8 cellular contexts compared by ENCODE assay signal in the genomic region with DNA sequence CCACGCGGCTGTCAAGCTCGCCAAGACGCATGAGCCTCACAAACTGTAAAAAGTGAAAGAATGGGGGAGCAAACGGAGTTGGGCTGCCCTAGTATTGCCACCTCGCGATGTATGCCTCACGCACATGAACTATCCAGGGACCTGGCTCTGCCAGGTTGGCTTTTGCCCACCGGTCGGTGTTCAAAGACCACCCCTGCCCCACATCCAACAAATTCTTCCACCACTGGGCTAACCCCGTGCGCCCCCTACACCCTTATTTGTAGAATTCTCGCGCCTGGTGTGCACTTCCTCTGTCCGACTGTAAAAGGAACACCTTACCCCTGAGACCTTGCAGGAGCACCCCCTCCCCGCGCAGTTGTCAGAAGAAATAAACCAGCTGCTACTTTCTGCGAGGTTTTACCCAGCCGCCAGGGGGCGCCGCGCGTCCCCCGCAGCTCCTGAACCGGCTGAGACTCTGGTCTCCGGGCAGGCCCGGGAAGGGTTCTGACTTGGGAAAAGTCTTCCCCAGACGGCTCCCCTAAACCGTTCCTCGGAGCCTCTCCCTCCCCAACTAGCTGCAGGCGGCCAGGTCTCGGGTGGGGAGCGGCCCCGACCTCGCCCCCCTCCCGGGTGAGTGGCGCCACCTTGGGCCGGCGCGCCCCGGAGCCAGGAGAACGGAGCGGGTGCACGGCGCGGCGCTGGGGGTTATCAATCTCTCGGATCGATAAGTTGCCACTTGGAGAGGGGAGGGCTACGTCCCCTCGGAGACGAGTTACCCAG. TPM values are rescaled to one million over a fixed set of nuclear protein-coding genes. Genes with fewer than 3 reads are reported as not detected.
DNase-seq lines count a peak whose midpoint lies in the region; FAIRE-seq and TF ChIP-seq lines count a peak whose summit lies in the region.

No MANE protein-coding gene starts in this region.

- DNase-seq in CD1c-positive myeloid dendritic cell (ENCODE audit: extremely low spot score) (peak; percentile 56), HT1080 (ENCODE audit: low read depth) (peak; percentile 12), RWPE1 (ENCODE audit: low spot score) (peak; percentile 54), ascending aorta (ENCODE audit: low spot score in 2 of 2) (peak in 1 of 2 donors; percentile 75), iPS DF 6.9 (ENCODE audit: low read depth, low spot score) (no peak), skeletal muscle cell (ENCODE audit: low read depth) (no peak), RCC 7860 (ENCODE audit: low spot score) (no peak), cerebellar nuclear complex (lab: John Stamatoyannopoulos, UW) (no peak)

- H3K4me3 ChIP-seq in ascending aorta (peak overlapping the region; percentile 74 to 81), iPS DF 6.9 (ENCODE audit: low read length) (peak overlapping the region; percentile 76; the same call in 1 of the 2 replicates), skeletal muscle cell (ENCODE audit: low read depth, low read length) (peak overlapping the region; percentile 55)

- H3K27ac ChIP-seq in RWPE1 (peak overlapping the region; percentile 46; the same call in 1 of the 2 replicates), ascending aorta (peak overlapping the region; percentile 82 to 86), iPS DF 6.9 (ENCODE audit: low read length) (no peak overlapping the region)

- H3K27me3 ChIP-seq in ascending aorta, result no peaks in the 10 kb centered on the region
- no peaks in the 10 kb centered on the region; the same call in 1 of the 2 replicates for H3K27me3 ChIP-seq in iPS DF 6.9 (ENCODE audit: control insufficient read depth, insufficient read depth, low read length)

- H3K36me3 ChIP-seq in ascending aorta, result no peaks in the 10 kb centered on the region
- no peaks in the 10 kb centered on the region for H3K36me3 ChIP-seq in iPS DF 6.9 (ENCODE audit: control insufficient read depth, insufficient read depth, low read length)

- no CpG with 5 or more reads among the region's 52 CpGs for WGBS in iPS DF 6.9 (ENCODE audit: insufficient coverage, insufficient read length)

- CTCF ChIA-PET in RWPE1 (lab: Yijun Ruan, JAX), result interaction anchor here (0.5 to 2.4 kb wide), 27 partner anchors 14 to 1469 kb away, joined by 3 to 12 read pairs (median 3); a partner anchor contains a TSS

- TF ChIP-seq CTCF in RWPE1 (conservative IDR thresholded peaks at IDR 0.05; ENCODE audit: low read depth), result peak; percentile 62
- TF ChIP-seq CTCF in ascending aorta (IDR thresholded peaks at IDR 0.05), result peak; percentile 78 to 93 (median 89)

- H3K9me3 ChIP-seq in ascending aorta (no peaks in the 10 kb centered on the region), iPS DF 6.9 (ENCODE audit: control insufficient read depth, insufficient read depth, low read length) (no peaks in the 10 kb centered on the region)

- peaks cover 0 to 14% of the 10 kb centered on the region in 2 donors for H3K4me1 ChIP-seq in ascending aorta
- no peaks in the 10 kb centered on the region for H3K4me1 ChIP-seq in iPS DF 6.9 (ENCODE audit: control insufficient read depth, insufficient read depth, low read length)

- no peak for FAIRE-seq in RCC 7860 (lab: Jason Lieb, UNC)

- intact Hi-C loops in ascending aorta (cut with DNase I), result loop anchor here (1.0 to 10.0 kb wide), 7 partner anchors 29 to 1243 kb away; a partner anchor contains a TSS

- POLR2A ChIA-PET in RWPE1 (lab: Yijun Ruan, JAX; ENCODE audit: low non-redundant PET), result no interaction called here

RNA-seq across cellular contexts. Expression of a gene that starts 1.7 kb away (rescaled TPM):
- total RNA-seq in HT1080 (2014; rRNA removed; shearing (Covaris generic)), result not detected in 2 replicates
- 0.03 and 0.05 TPM in 2 replicates for polyA plus RNA-seq in HT1080 (2015; cell fraction: cytosol; rRNA removed)
- 0.02 and 0.07 TPM in 2 replicates for polyA plus RNA-seq in HT1080 (2015; cell fraction: nucleus; rRNA removed)
- 42.9 TPM for total RNA-seq in ascending aorta

Comparison
In these comparisons a context has a peak if more than half of its experiments do, and no peak if none do; other contexts are left out.
1. DNase-seq: peak in CD1c-positive myeloid dendritic cell (single experiment), HT1080 (single experiment) and RWPE1 (single experiment); none in iPS DF 6.9 (single experiment), skeletal muscle cell (single experiment), RCC 7860 (single experiment) and cerebellar nuclear complex (0 of 2).
2. RNA of a gene that starts 1.7 kb away (total RNA-seq): 42.9 TPM in ascending aorta (single experiment); not detected in HT1080; every median in the first group is over 10 times any median in the second.
3. Peak in every context shown above with its lines, with median percentiles within 50 percentile points of each other: H3K4me3 ChIP-seq.